ENCODE assay signal across 23 cellular contexts in genomic region chr15:63292771-63293170, GRCh38. TPM values are rescaled to one million over a fixed set of nuclear protein-coding genes. Genes with fewer than 3 reads are reported as not detected.
DNase-seq lines count a peak whose midpoint lies in the region; ATAC-seq and FAIRE-seq lines count a peak whose summit lies in the region.
"Had no signal": no experiment of that assay in that cellular context is flagged by ENCODE, and none has a peak within 500 bp of the region (broad histone marks: within the 10 kb centered on the region; RNA-seq: fewer than 3 reads in every experiment).

No MANE protein-coding gene starts in this region.

- H3K27me3 ChIP-seq in small intestine (ENCODE audit: control insufficient read depth in 2 of 2, insufficient read depth in 2 of 2, low read length in 2 of 2): no peaks in the 10 kb centered on the region
- H3K27me3 ChIP-seq: BLaER1, dorsolateral prefrontal cortex, tibial artery had no signal

- H3K4me1 ChIP-seq in small intestine (ENCODE audit: control insufficient read depth in 2 of 2, insufficient read depth in 1 of 2, low read depth in 1 of 2, low read length in 1 of 2): no peaks in the 10 kb centered on the region

- no peaks in the 10 kb centered on the region for H3K36me3 ChIP-seq in small intestine (ENCODE audit: control insufficient read depth in 2 of 2, insufficient read depth in 2 of 2, low read length in 2 of 2)

- peak; percentile 68 for ATAC-seq in esophagus mucosa

- no peak overlapping the region for H3K27ac ChIP-seq in small intestine (ENCODE audit: low read depth in 1 of 2, low read length in 1 of 2)
- H3K27ac ChIP-seq: BLaER1, dorsolateral prefrontal cortex, HL-60, PC-9, SK-N-MC had no signal

- DNase-seq in GM04503 (ENCODE audit: low read depth): peak; percentile 41
- peak; percentile 11 for DNase-seq in HK-2 (ENCODE audit: unreplicated experiment)
- peak; percentile 77 for DNase-seq in renal cortical epithelial cell (ENCODE audit: low read depth)
- no peak for DNase-seq in activated CD4-positive, alpha-beta T cell treated with anti-CD3 and anti-CD28 coated beads for 1 hour
- no peak for DNase-seq in NK-92 treated with Interleukin-12 subunit alpha and Interleukin-12 subunit beta, amount 100 ng/mL, for 24 hours (lab: John Stamatoyannopoulos, UW)
- DNase-seq in activated naive CD4-positive, alpha-beta T cell (lab: John Stamatoyannopoulos, UW): no peak
- no peak for DNase-seq in small intestine
- DNase-seq: activated CD8-positive, alpha-beta memory T cell treated with anti-CD3 and anti-CD28 coated beads for 24 hours; activated effector memory CD4-positive, alpha-beta T cell treated with Interleukin-2 at 50 U/mL for 16 hours; DMS79 treated with DMSO at 0.1 percent for 48 hours; dorsolateral prefrontal cortex; Kasumi-1; NCI-H1694; NCI-H510A; PC-9; retina; stimulated activated CD4-positive, alpha-beta T cell treated with anti-CD3 and anti-CD28 coated beads, Interleukin-2, amount 100 ng/mL, for 48 hours; stimulated activated CD8-positive, alpha-beta memory T cell treated with anti-CD3 and anti-CD28 coated beads, Interleukin-4, amount 100 ng/mL, for 48 hours; tibial artery had no signal

- FAIRE-seq in small intestine (lab: Jason Lieb, UNC): no peak

- no peak overlapping the region for H3K4me3 ChIP-seq in small intestine (ENCODE audit: low read depth in 1 of 2, low read length in 2 of 2)
- H3K4me3 ChIP-seq: BLaER1, dorsolateral prefrontal cortex, PC-9, SK-N-MC, tibial artery had no signal

- WGBS in small intestine, 3 donors: 92 to 93% (median 93%) methylated on average over 5 of the region's 5 CpGs

- H3K9me3 ChIP-seq in small intestine (ENCODE audit: control insufficient read depth, low read depth): no peaks in the 10 kb centered on the region
- H3K9me3 ChIP-seq: BLaER1, tibial artery had no signal

RNA-seq across cellular contexts. Expression of gene APH1B, which starts 15.4 kb away (rescaled TPM):
- total RNA-seq in esophagus mucosa: 3.5 TPM
- 10.1 and 12.6 TPM in 2 replicates for total RNA-seq in renal cortical epithelial cell
- polyA plus RNA-seq in small intestine: 1 to 10 TPM; 1.4 to 4.5 (median 1.8) TPM

Comparison
In these comparisons a context has a peak if more than half of its experiments do, and no peak if none do; other contexts are left out.
1. DNase-seq: peak in GM04503 (single experiment), HK-2 (single experiment) and renal cortical epithelial cell (single experiment); none in activated CD4-positive, alpha-beta T cell treated with anti-CD3 and anti-CD28 coated beads for 1 hour (single experiment), NK-92 treated with Interleukin-12 subunit alpha and Interleukin-12 subunit beta, amount 100 ng/mL, for 24 hours (single experiment), activated naive CD4-positive, alpha-beta T cell (0 of 4) and small intestine (single experiment).